Comparison of ENCODE assay signal across 32 cellular contexts in genomic region chr1:47501069-47501468, GRCh38.
"Had no signal": no experiment of that assay in that cellular context is flagged by ENCODE, and none has a peak within 500 bp of the region (broad histone marks: within the 10 kb centered on the region; RNA-seq: fewer than 3 reads in every experiment).

No MANE protein-coding gene starts in this region.

- H3K4me1 ChIP-seq: adrenal gland had no signal

- H3K9me3 ChIP-seq: adrenal gland had no signal

- H3K27ac ChIP-seq: adrenal gland, cardiac muscle cell, VCaP had no signal

- DNase-seq: activated B cell treated with CpG ODN at 0.5 μM for 24 hours; activated CD4-positive, alpha-beta memory T cell treated with anti-CD3 and anti-CD28 coated beads for 36 hours; activated CD4-positive, alpha-beta T cell treated with anti-CD3 and anti-CD28 coated beads for 4 hours; activated CD4-positive, alpha-beta T cell treated with anti-CD3 and anti-CD28 coated beads, Interleukin-2, amount 10 ng/mL, durations not matched to agents 24 days and 14 days; activated CD4-positive, alpha-beta T cell treated with anti-CD3 and anti-CD28 coated beads, Interleukin-2, amount 50 U/mL, for 1 hour; activated CD4-positive, alpha-beta T cell treated with anti-CD3 and anti-CD28 coated beads, Interleukin-2, amount 50 U/mL, for 4 hours; activated CD4-positive, CD25-positive, alpha-beta regulatory T cell treated with anti-CD3 and anti-CD28 coated beads, Interleukin-2, amount 50 U/mL, for 72 hours; activated CD8-positive, alpha-beta memory T cell treated with anti-CD3 and anti-CD28 coated beads, Interleukin-2, amount 50 U/mL, for 4 hours; activated CD8-positive, alpha-beta T cell treated with anti-CD3 and anti-CD28 coated beads for 36 hours; activated effector memory CD4-positive, alpha-beta T cell treated with anti-CD3 and anti-CD28 coated beads, Interleukin-2, amount 50 U/mL, for 16 hours; activated gamma-delta T cell treated with Interleukin-2 at 50 U/mL for 16 hours; activated naive CD4-positive, alpha-beta T cell; activated naive CD4-positive, alpha-beta T cell treated with anti-CD3 and anti-CD28 coated beads for 36 hours; activated naive CD4-positive, alpha-beta T cell treated with anti-CD3 and anti-CD28 coated beads, Interleukin-2, amount 50 U/mL, for 16 hours; activated naive CD8-positive, alpha-beta T cell treated with anti-CD3 and anti-CD28 coated beads for 36 hours; activated T-cell treated with anti-CD3 and anti-CD28 coated beads for 4 hours; activated T-cell treated with anti-CD3 and anti-CD28 coated beads, Interleukin-2, amount 50 U/mL, for 1 hour; activated T-cell treated with anti-CD3 and anti-CD28 coated beads, Interleukin-2, amount 50 U/mL, for 4 hours; activated T-cell treated with anti-CD3 and anti-CD28 coated beads, Interleukin-2, amount 50 U/mL, for 72 hours; adrenal gland; amniotic stem cell; aorta; central memory CD4-positive, alpha-beta T cell; T-helper 1 cell; T-helper 2 cell; T-helper 9 cell had no signal

- FAIRE-seq: bronchial epithelial cell, TTC549 had no signal

- H3K36me3 ChIP-seq: adrenal gland, cardiac muscle cell had no signal

- H3K4me3 ChIP-seq: adrenal gland, cardiac muscle cell had no signal

- ATAC-seq: activated CD8-positive, alpha-beta T cell treated with anti-CD3 and anti-CD28 coated beads for 36 hours; activated naive CD4-positive, alpha-beta T cell treated with anti-CD3 and anti-CD28 coated beads, Interleukin-2, amount 50 U/mL, for 72 hours; activated T-cell treated with anti-CD3 and anti-CD28 coated beads, Interleukin-2, amount 50 U/mL, for 4 hours; activated T-cell treated with anti-CD3 and anti-CD28 coated beads, Interleukin-2, amount 50 U/mL, for 72 hours; activated T-helper 17 cell treated with anti-CD3 and anti-CD28 coated beads, Interleukin-2, amount 50 U/mL, for 72 hours had no signal
